Comparison of ENCODE assay signal across 9 cellular contexts in genomic region chr17:56754523-56755208, GRCh38.
A peak's percentile ranks its signal among the peaks of the same experiment; 100 is the strongest.
DNase-seq lines count a peak whose midpoint lies in the region; ATAC-seq and TF ChIP-seq lines count a peak whose summit lies in the region.
"Had no signal": no experiment of that assay in that cellular context is flagged by ENCODE, and none has a peak within 500 bp of the region (broad histone marks: within the 10 kb centered on the region; RNA-seq: fewer than 3 reads in every experiment).

No MANE protein-coding gene starts in this region.

- ATAC-seq in SK-N-SH treated with all-trans-retinoic acid at 6 μM for 48 hours (peak; percentile 78), HG02981 (IDR thresholded peaks at IDR 0.05; ENCODE audit: unreplicated experiment) (no peak), HG03025 (IDR thresholded peaks at IDR 0.05; ENCODE audit: low FRiP score, unreplicated experiment) (no peak)

- POLR2A ChIA-PET in HEK293T (lab: Yijun Ruan, JAX) = no interaction called here

- no peak for TF ChIP-seq POLR2A in lower leg skin (IDR thresholded peaks at IDR 0.05)

- no peak overlapping the region for H3K4me3 ChIP-seq in lower leg skin (ENCODE audit: low read depth, poor library complexity, severe bottlenecking)

- CTCF ChIA-PET in HEK293T (lab: Yijun Ruan, JAX) = no interaction called here

- peak; percentile 67 for DNase-seq in AG08396 (ENCODE audit: low spot score)
- DNase-seq in HEK293T (ENCODE audit: extremely low spot score) = peak; percentile 38
- peak; percentile 64 for DNase-seq in iPS-NIHi7 (ENCODE audit: extremely low spot score)
- no peak for DNase-seq in lower leg skin (ENCODE audit: low spot score in 2 of 2)
- no peak for DNase-seq in NCI-H2107 treated with DMSO at 0.1 percent for 48 hours (lab: John Stamatoyannopoulos, UW; ENCODE audit: unreplicated experiment)
- DNase-seq: NCI-H524 treated with DMSO at 0.1 percent for 48 hours had no signal

- WGBS in lower leg skin, 2 donors = 45 to 48% methylated on average over 8 of the region's 8 CpGs

- intact Hi-C loops in lower leg skin (cut with DNase I; ENCODE audit: low total_unique reads) = no loop called here

- TF ChIP-seq CTCF in lower leg skin (IDR thresholded peaks at IDR 0.05) = no peak

TF ChIP-seq in HEK293T, 16 proteins besides CTCF, POLR2A, EP300 and RAD21:
- no peak for TF ChIP-seq ARNT (IDR thresholded peaks at IDR 0.05)
- TF ChIP-seq BHLHE40 (IDR thresholded peaks at IDR 0.05; ENCODE audit: borderline replicate concordance) = no peak
- no peak for TF ChIP-seq SP1 (IDR thresholded peaks at IDR 0.05)
- no peak for TF ChIP-seq NFRKB (IDR thresholded peaks at IDR 0.05)
- TF ChIP-seq FOXK2 (IDR thresholded peaks at IDR 0.05) = no peak
- TF ChIP-seq ZNF384 (IDR thresholded peaks at IDR 0.05) = no peak
- no peak for TF ChIP-seq L3MBTL2 (conservative IDR thresholded peaks at IDR 0.05)
- no peak for TF ChIP-seq PKNOX1 (IDR thresholded peaks at IDR 0.05)
- no peak for TF ChIP-seq TARDBP (IDR thresholded peaks at IDR 0.05)
- TF ChIP-seq ELF4 (IDR thresholded peaks at IDR 0.05) = no peak
- no peak for TF ChIP-seq SUZ12 (IDR thresholded peaks at IDR 0.05)
- TF ChIP-seq FOXA1 (IDR thresholded peaks at IDR 0.05) = no peak
- TF ChIP-seq CTBP1 (IDR thresholded peaks at IDR 0.05; ENCODE audit: borderline replicate concordance) = no peak
- no peak for TF ChIP-seq HDGF (IDR thresholded peaks at IDR 0.05; ENCODE audit: borderline replicate concordance)
- TF ChIP-seq FOXM1 (IDR thresholded peaks at IDR 0.05; ENCODE audit: borderline replicate concordance) = no peak
- TF ChIP-seq LEF1 (IDR thresholded peaks at IDR 0.05; ENCODE audit: borderline replicate concordance) = no peak

TF ChIP-seq in SK-N-SH treated with all-trans-retinoic acid at 6 μM for 48 hours, 23 proteins besides CTCF, POLR2A, EP300 and RAD21:
- TF ChIP-seq SNAI2 (CRISPR knock-in tag; IDR thresholded peaks at IDR 0.05) = no peak
- no peak for TF ChIP-seq PPARA (CRISPR knock-in tag; IDR thresholded peaks at IDR 0.05; ENCODE audit: borderline replicate concordance)
- no peak for TF ChIP-seq CSRNP3 (CRISPR knock-in tag; IDR thresholded peaks at IDR 0.05)
- TF ChIP-seq TOX (CRISPR knock-in tag; IDR thresholded peaks at IDR 0.05; ENCODE audit: borderline replicate concordance) = no peak
- TF ChIP-seq ZNF8 (CRISPR knock-in tag; IDR thresholded peaks at IDR 0.05) = no peak

Comparison
In these comparisons a context has a peak if more than half of its experiments do, and no peak if none do; other contexts are left out.
1. DNase-seq: peak in AG08396 (single experiment), HEK293T (single experiment) and iPS-NIHi7 (single experiment); none in lower leg skin (0 of 2) and NCI-H2107 treated with DMSO at 0.1 percent for 48 hours (single experiment).